12 cellular contexts compared by ENCODE assay signal in the genomic region with DNA sequence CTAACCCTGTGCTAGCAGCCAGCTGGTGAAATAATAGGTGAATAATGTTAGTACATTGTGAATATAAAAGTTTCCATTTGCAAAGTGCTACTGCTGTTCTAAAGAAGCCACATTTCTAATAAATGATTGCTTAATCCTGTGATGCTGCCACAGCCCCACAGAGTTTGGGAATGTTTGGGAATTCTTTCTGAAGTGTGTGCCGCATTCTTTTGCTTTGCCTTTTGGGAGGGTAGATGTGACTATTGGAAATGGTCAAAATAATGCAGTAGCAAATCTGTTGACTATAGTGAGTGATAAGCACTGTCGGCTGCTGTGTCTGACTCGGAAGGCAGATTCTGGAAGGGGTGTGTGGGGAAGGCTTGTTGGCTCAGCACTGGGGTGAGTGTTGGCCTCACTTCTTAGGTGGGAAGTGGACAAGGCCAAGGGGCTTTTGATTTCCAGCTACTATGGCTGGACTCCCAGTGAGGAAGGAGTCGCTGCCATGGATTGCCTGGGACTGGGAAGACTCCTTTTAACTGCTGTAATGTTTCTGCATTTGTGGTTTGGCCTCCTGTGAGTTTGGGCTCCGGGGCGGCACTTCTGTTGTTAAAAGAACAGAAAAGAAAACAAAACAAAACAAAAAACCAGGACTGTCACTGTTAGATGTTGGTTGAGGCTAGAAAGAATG. TPM values are rescaled to one million over a fixed set of nuclear protein-coding genes. Genes with fewer than 3 reads are reported as not detected.
DNase-seq lines count a peak whose midpoint lies in the region; ATAC-seq and TF ChIP-seq lines count a peak whose summit lies in the region.
"Had no signal": no experiment of that assay in that cellular context is flagged by ENCODE, and none has a peak within 500 bp of the region (broad histone marks: within the 10 kb centered on the region; RNA-seq: fewer than 3 reads in every experiment).

No MANE protein-coding gene starts in this region.

- intact Hi-C loops in dorsolateral prefrontal cortex (cut with DNase I) (no loop called here), thyroid gland (cut with DNase I) (no loop called here)

- H3K9ac ChIP-seq in mesenchymal stem cell (ENCODE audit: low read length), result no peak overlapping the region

- H3K4me3 Mint-ChIP-seq in stimulated activated memory B cell treated with anti-CD40 and anti-IgM and Interleukin-4, amounts not matched to agents 10 μg/mL and 1 μg/mL and 100 μg/mL, for 72 hours, result no peak overlapping the region
- H3K4me3 Mint-ChIP-seq in HFFc6, result no peak overlapping the region

- no peak for DNase-seq in RWPE1 (ENCODE audit: low spot score)
- peak in 1 of 10 donors; percentile 31 for DNase-seq in dorsolateral prefrontal cortex
- DNase-seq in mesenchymal stem cell, result peak; percentile 73
- peak in 1 of 2 donors; percentile 31 for DNase-seq in thyroid gland
- no peak for DNase-seq in HFFc6
- DNase-seq in activated T-cell treated with anti-CD3 and anti-CD28 coated beads for 4 hours, result no peak
- DNase-seq: activated gamma-delta T cell, GDM1, mucosa of descending colon, NCI-H446 had no signal

- peak overlapping the region in 1 of 2 experiments; percentile 76 for H3K4ac ChIP-seq in mesenchymal stem cell (ENCODE audit: low read depth in 1 of 2, low read length in 2 of 2)

- TF ChIP-seq CTCF in RWPE1 (conservative IDR thresholded peaks at IDR 0.05; ENCODE audit: low read depth), result no peak
- TF ChIP-seq CTCF in dorsolateral prefrontal cortex (IDR thresholded peaks at IDR 0.05 in 54 of 56, conservative IDR thresholded peaks at IDR 0.05 in 2 of 56; ENCODE audit: low read depth in 1 of 56, partially characterized antibody in 56 of 56), result no peak
- no peak for TF ChIP-seq CTCF in thyroid gland (IDR thresholded peaks at IDR 0.05)
- TF ChIP-seq CTCF in HFFc6 (IDR thresholded peaks at IDR 0.05), result no peak

- no peaks in the 10 kb centered on the region for H3K9me3 Mint-ChIP-seq in stimulated activated memory B cell treated with anti-CD40 and anti-IgM and Interleukin-4, amounts not matched to agents 10 μg/mL and 1 μg/mL and 100 μg/mL, for 72 hours
- H3K9me3 Mint-ChIP-seq in HFFc6, result no peaks in the 10 kb centered on the region

- peak overlapping the region; percentile 4 for H4K8ac ChIP-seq in mesenchymal stem cell (ENCODE audit: low read length)

- H3K4me2 ChIP-seq in mesenchymal stem cell (ENCODE audit: low read length, poor library complexity, severe bottlenecking), result no peak overlapping the region

- CTCF ChIA-PET in RWPE1 (lab: Yijun Ruan, JAX), result no interaction called here

- no peak overlapping the region for H3K27ac Mint-ChIP-seq in stimulated activated memory B cell treated with anti-CD40 and anti-IgM and Interleukin-4, amounts not matched to agents 10 μg/mL and 1 μg/mL and 100 μg/mL, for 72 hours
- no peak overlapping the region for H3K27ac Mint-ChIP-seq in HFFc6

- no peaks in the 10 kb centered on the region for H3K36me3 Mint-ChIP-seq in stimulated activated memory B cell treated with anti-CD40 and anti-IgM and Interleukin-4, amounts not matched to agents 10 μg/mL and 1 μg/mL and 100 μg/mL, for 72 hours
- no peaks in the 10 kb centered on the region for H3K36me3 Mint-ChIP-seq in HFFc6 (ENCODE audit: low read depth)

- no peak for TF ChIP-seq POLR2A in thyroid gland (IDR thresholded peaks at IDR 0.05)

- H3K18ac ChIP-seq in mesenchymal stem cell (ENCODE audit: low read depth in 1 of 2, low read length in 2 of 2), result peak overlapping the region; percentile 84 to 92

- peak overlapping the region; percentile 75 for H2BK120ac ChIP-seq in mesenchymal stem cell (ENCODE audit: low read depth, low read length)

- H3K4me1 Mint-ChIP-seq in stimulated activated memory B cell treated with anti-CD40 and anti-IgM and Interleukin-4, amounts not matched to agents 10 μg/mL and 1 μg/mL and 100 μg/mL, for 72 hours, result peaks cover 41% of the 10 kb centered on the region
- H3K4me1 Mint-ChIP-seq in HFFc6 (ENCODE audit: low read depth), result peaks cover 12% of the 10 kb centered on the region; the same call in 1 of the 2 replicates

- no peak overlapping the region for H2AK5ac ChIP-seq in mesenchymal stem cell (ENCODE audit: low read length, severe bottlenecking)

- H3K4me3 ChIP-seq in dorsolateral prefrontal cortex (peak overlapping the region in 23 of 59 donors; percentile 0 to 35 (median 14)), mesenchymal stem cell (ENCODE audit: insufficient read depth in 1 of 2, low read depth in 1 of 2, low read length in 2 of 2) (no peak overlapping the region), thyroid gland (replicated peaks in 1 of 3) (no peak overlapping the region)
- H3K4me3 ChIP-seq: K562, mucosa of descending colon had no signal

- H3K27ac ChIP-seq in RWPE1 (peak overlapping the region; percentile 69), dorsolateral prefrontal cortex (peak overlapping the region in 58 of 59 donors; percentile 7 to 93 (median 69)), mesenchymal stem cell (ENCODE audit: low read length, poor library complexity, severe bottlenecking) (no peak overlapping the region), thyroid gland (peak overlapping the region; percentile 92 to 97 (median 97))

- no peak overlapping the region for H3K14ac ChIP-seq in mesenchymal stem cell (ENCODE audit: low read length in 2 of 2)

- H3K9me3 ChIP-seq in mesenchymal stem cell (ENCODE audit: control insufficient read depth, low read length) (no peaks in the 10 kb centered on the region), thyroid gland (no peaks in the 10 kb centered on the region)
- H3K9me3 ChIP-seq: mucosa of descending colon had no signal

- H2AFZ ChIP-seq in mesenchymal stem cell (ENCODE audit: low read depth, low read length), result no peak overlapping the region

- H4K91ac ChIP-seq in mesenchymal stem cell (ENCODE audit: low read length), result peak overlapping the region; percentile 94

- H3K79me1 ChIP-seq in mesenchymal stem cell (replicated peaks; ENCODE audit: low read length, poor library complexity, severe bottlenecking), result no peaks in the 10 kb centered on the region

- H3K36me3 ChIP-seq in mesenchymal stem cell (ENCODE audit: control insufficient read depth in 1 of 2, insufficient read depth in 2 of 2, low read depth in 1 of 2, low read length in 2 of 2) (no peaks in the 10 kb centered on the region), thyroid gland (peaks cover 15 to 29% of the 10 kb centered on the region in 2 donors)

- H2BK12ac ChIP-seq in mesenchymal stem cell (ENCODE audit: low read length in 2 of 2), result peak overlapping the region; percentile 96

- WGBS in mesenchymal stem cell, result 34% methylated on average over 4 of the region's 6 CpGs
- WGBS in thyroid gland, 2 donors, result 40 to 43% methylated on average over 6 of the region's 6 CpGs

- no peak overlapping the region for H2BK15ac ChIP-seq in mesenchymal stem cell (ENCODE audit: low read depth, poor library complexity, severe bottlenecking)

- H3K27me3 Mint-ChIP-seq in stimulated activated memory B cell treated with anti-CD40 and anti-IgM and Interleukin-4, amounts not matched to agents 10 μg/mL and 1 μg/mL and 100 μg/mL, for 72 hours, result peaks cover 84% of the 10 kb centered on the region
- H3K27me3 Mint-ChIP-seq in HFFc6 (ENCODE audit: insufficient read depth), result peaks cover 48% of the 10 kb centered on the region

- no peak for ATAC-seq in stimulated activated memory B cell treated with anti-CD40 and anti-IgM and Interleukin-4, amounts not matched to agents 10 μg/mL and 1 μg/mL and 100 μg/mL, for 72 hours
- ATAC-seq: K562 had no signal

- H2BK5ac ChIP-seq in mesenchymal stem cell (ENCODE audit: low read depth, low read length, poor library complexity, severe bottlenecking), result no peak overlapping the region

- H3K23ac ChIP-seq in mesenchymal stem cell (ENCODE audit: low read length in 2 of 2), result peak overlapping the region in 1 of 2 experiments; percentile 34

- H3K27me3 ChIP-seq in dorsolateral prefrontal cortex (no peaks in the 10 kb centered on the region), mesenchymal stem cell (ENCODE audit: control insufficient read depth in 1 of 2, insufficient read depth in 1 of 2, low read length in 2 of 2) (peaks cover 61 to 77% of the 10 kb centered on the region in 2 experiments), thyroid gland (no peaks in the 10 kb centered on the region)

- H3K4me1 ChIP-seq in mesenchymal stem cell (ENCODE audit: control insufficient read depth, insufficient read depth, low read depth, low read length), result peaks cover 2% of the 10 kb centered on the region
- peaks cover 98 to 100% of the 10 kb centered on the region in 2 donors for H3K4me1 ChIP-seq in thyroid gland

- POLR2A ChIA-PET in RWPE1 (lab: Yijun Ruan, JAX; ENCODE audit: low non-redundant PET), result no interaction called here

RNA-seq across cellular contexts. Expression of gene ZBTB16, which starts 20.0 kb away (rescaled TPM):
- total RNA-seq in dorsolateral prefrontal cortex (100 to 1,000 TPM in 118 of 120 experiments, 10 to 100 TPM in 2; 78.3 to 259 (median 179) TPM), thyroid gland (100 to 1,000 TPM; 157 to 385 (median 177) TPM)
- 2.4 TPM for polyA plus RNA-seq in mesenchymal stem cell (2013, experiment 1 of 2)
- 2.1 TPM for polyA plus RNA-seq in mesenchymal stem cell (2013, experiment 2 of 2)
- total RNA-seq in HFFc6 (2021; fragmentation: NEBNext Ultra II Directional; extraction: Animal tissue kit (Norgen Biotek cat#: 25700)), result not detected

Comparison
In these comparisons a context has a peak if more than half of its experiments do, and no peak if none do; other contexts are left out.
1. RNA of gene ZBTB16, which starts 20.0 kb away (total RNA-seq): 157 to 385 TPM in thyroid gland and 78.3 to 259 TPM in dorsolateral prefrontal cortex; not detected in HFFc6; every median in the first group is over 10 times any median in the second.